In the genomic region with DNA sequence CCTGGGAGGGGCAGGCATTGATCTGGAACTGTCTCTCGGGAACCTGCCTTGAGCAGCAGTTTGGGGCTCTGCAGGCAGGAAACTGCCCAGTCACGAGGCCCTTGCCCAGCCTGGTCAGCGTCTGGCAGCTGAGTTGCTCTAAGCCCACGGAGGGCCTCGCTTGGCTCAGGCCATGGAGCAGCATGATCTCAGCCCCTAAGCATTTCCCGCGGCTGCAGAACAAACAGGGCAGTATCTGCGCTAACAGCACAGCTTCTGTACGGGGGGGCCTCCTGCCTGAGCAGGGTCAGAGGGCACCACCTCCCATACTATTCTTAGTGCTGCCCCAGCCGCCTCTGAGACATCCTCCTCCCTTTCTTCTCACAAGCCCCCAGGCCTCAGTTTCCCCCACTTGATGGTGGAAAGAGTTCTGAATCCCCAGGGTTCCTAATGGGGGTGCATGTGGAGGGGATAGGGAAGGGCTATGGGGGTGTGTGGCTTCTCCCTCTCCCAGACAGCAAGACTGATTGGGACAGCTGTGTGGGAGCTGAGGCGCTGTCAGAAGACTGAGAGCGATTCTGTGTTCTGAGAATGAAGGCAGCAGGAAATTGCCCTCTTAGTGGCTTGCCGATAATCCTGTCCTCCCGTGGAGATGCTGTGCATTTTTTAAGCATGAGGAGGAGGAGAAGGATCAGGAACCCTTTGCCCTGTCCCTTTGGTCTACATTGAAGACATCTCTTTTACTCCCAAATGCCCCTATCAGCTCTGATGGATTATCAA, we compare ENCODE assay signal across 8 cellular contexts. TPM values are rescaled to one million over a fixed set of nuclear protein-coding genes. Genes with fewer than 3 reads are reported as not detected.
DNase-seq lines count a peak whose midpoint lies in the region; ATAC-seq, FAIRE-seq and TF ChIP-seq lines count a peak whose summit lies in the region.

No MANE protein-coding gene starts in this region.

- DNase-seq in H54 (ENCODE audit: insufficient read length, low spot score) (peak; percentile 90), coronary artery (ENCODE audit: low spot score) (peak; percentile 95), left colon (peak; percentile 27 to 38), 8988T (no peak), NCI-H82 (lab: John Stamatoyannopoulos, UW) (no peak)
- no peak for DNase-seq in stimulated activated effector memory CD8-positive, alpha-beta T cell treated with anti-CD3 and anti-CD28 coated beads, Interleukin-12 subunit alpha, Interleukin-12 subunit beta, amount 100 ng/mL, for 72 hours (ENCODE audit: low spot score in 2 of 2)

- no peak overlapping the region for H3K27ac Mint-ChIP-seq in stimulated activated effector memory CD8-positive, alpha-beta T cell treated with anti-CD3 and anti-CD28 coated beads, Interleukin-12 subunit alpha, Interleukin-12 subunit beta, amount 100 ng/mL, for 72 hours

- peak; percentile 36; the same call in 1 of the 2 replicates for TF ChIP-seq POLR2A in H54 (IDR thresholded peaks at IDR 0.05; ENCODE audit: low read depth, low read length)

- no peaks in the 10 kb centered on the region for H3K9me3 ChIP-seq in skeletal muscle tissue (ENCODE audit: control insufficient read depth in 3 of 3, low read length in 3 of 3)

- H3K27ac ChIP-seq in coronary artery = peak overlapping the region; percentile 82 to 94
- H3K27ac ChIP-seq in skeletal muscle tissue (ENCODE audit: low read depth, low read length) = peak overlapping the region; percentile 65

- TF ChIP-seq CTCF in coronary artery (IDR thresholded peaks at IDR 0.05) = no peak

- intact Hi-C loops in left colon (cut with DNase I, micrococcal nuclease) = no loop called here

- peaks cover 14 to 40% (median 31%) of the 10 kb centered on the region in 3 donors for H3K4me1 ChIP-seq in skeletal muscle tissue (ENCODE audit: control insufficient read depth in 3 of 3, insufficient read depth in 3 of 3, low read length in 3 of 3)

- no peak overlapping the region for H3K4me3 Mint-ChIP-seq in stimulated activated effector memory CD8-positive, alpha-beta T cell treated with anti-CD3 and anti-CD28 coated beads, Interleukin-12 subunit alpha, Interleukin-12 subunit beta, amount 100 ng/mL, for 72 hours

- no peaks in the 10 kb centered on the region for H3K36me3 Mint-ChIP-seq in stimulated activated effector memory CD8-positive, alpha-beta T cell treated with anti-CD3 and anti-CD28 coated beads, Interleukin-12 subunit alpha, Interleukin-12 subunit beta, amount 100 ng/mL, for 72 hours

- ATAC-seq in left colon (peak; percentile 27), GM18498 (IDR thresholded peaks at IDR 0.05; ENCODE audit: unreplicated experiment) (no peak)
- ATAC-seq in stimulated activated effector memory CD8-positive, alpha-beta T cell treated with anti-CD3 and anti-CD28 coated beads, Interleukin-12 subunit alpha, Interleukin-12 subunit beta, amount 100 ng/mL, for 72 hours = no peak

- H3K4me3 ChIP-seq in coronary artery = peak overlapping the region; percentile 33
- H3K4me3 ChIP-seq in skeletal muscle tissue (ENCODE audit: low read length in 3 of 3) = peak overlapping the region in 1 of 3 donors; percentile 22

- no peaks in the 10 kb centered on the region for H3K9me3 Mint-ChIP-seq in stimulated activated effector memory CD8-positive, alpha-beta T cell treated with anti-CD3 and anti-CD28 coated beads, Interleukin-12 subunit alpha, Interleukin-12 subunit beta, amount 100 ng/mL, for 72 hours

- peak; percentile 23 for FAIRE-seq in H54 (lab: Jason Lieb, UNC)

- H3K9ac ChIP-seq in skeletal muscle tissue (ENCODE audit: low read depth in 1 of 3, low read length in 3 of 3) = peak overlapping the region in 2 of 3 donors; percentile 28 to 45

- H3K36me3 ChIP-seq in skeletal muscle tissue (ENCODE audit: control insufficient read depth in 3 of 3, insufficient read depth in 3 of 3, low read length in 3 of 3) = peaks cover 0 to 12% (median 5%) of the 10 kb centered on the region in 3 donors

- H3K4me1 Mint-ChIP-seq in stimulated activated effector memory CD8-positive, alpha-beta T cell treated with anti-CD3 and anti-CD28 coated beads, Interleukin-12 subunit alpha, Interleukin-12 subunit beta, amount 100 ng/mL, for 72 hours = no peaks in the 10 kb centered on the region

- H3K27me3 ChIP-seq in skeletal muscle tissue (ENCODE audit: control insufficient read depth in 3 of 3, insufficient read depth in 3 of 3, low read length in 3 of 3) = no peaks in the 10 kb centered on the region

RNA-seq across cellular contexts. Expression of a gene that starts 46.4 kb away (rescaled TPM):
- total RNA-seq in left colon = 10 to 100 TPM; 12.9 to 18.8 TPM
- 6.8 TPM for total RNA-seq in skeletal muscle tissue

Comparison
In these comparisons a context has a peak if more than half of its experiments do, and no peak if none do; other contexts are left out.
1. DNase-seq: peak in H54 (single experiment), coronary artery (single experiment) and left colon (2 of 2); none in stimulated activated effector memory CD8-positive, alpha-beta T cell treated with anti-CD3 and anti-CD28 coated beads, Interleukin-12 subunit alpha, Interleukin-12 subunit beta, amount 100 ng/mL, for 72 hours (0 of 2), 8988T (single experiment) and NCI-H82 (single experiment).